Comparison of ENCODE assay signal across 1 cellular context in the genomic region with DNA sequence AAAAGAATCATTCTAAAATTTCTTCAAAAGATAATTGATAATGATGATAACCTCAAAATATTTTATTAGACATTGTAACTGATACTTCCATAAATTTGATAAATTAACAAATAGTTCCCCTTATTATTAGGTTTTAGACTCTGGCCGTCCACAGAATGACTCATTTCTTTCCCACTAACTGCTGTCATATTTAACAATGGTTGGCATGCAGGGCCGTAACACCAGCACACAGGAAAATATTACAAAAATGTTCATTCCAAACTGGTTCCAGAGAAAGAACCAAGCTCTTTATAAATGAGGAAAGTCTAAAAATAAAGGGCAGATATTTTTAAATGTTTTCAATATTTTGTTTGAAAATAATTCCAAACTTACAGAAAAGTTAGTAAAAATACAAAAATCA.
TF ChIP-seq lines count a peak whose summit lies in the region.

No MANE protein-coding gene starts in this region.

TF ChIP-seq in SK-N-SH treated with all-trans-retinoic acid at 6 μM for 48 hours, 23 proteins besides CTCF, POLR2A, EP300 and RAD21 (continued from another document):
- TF ChIP-seq, protein P1, sequence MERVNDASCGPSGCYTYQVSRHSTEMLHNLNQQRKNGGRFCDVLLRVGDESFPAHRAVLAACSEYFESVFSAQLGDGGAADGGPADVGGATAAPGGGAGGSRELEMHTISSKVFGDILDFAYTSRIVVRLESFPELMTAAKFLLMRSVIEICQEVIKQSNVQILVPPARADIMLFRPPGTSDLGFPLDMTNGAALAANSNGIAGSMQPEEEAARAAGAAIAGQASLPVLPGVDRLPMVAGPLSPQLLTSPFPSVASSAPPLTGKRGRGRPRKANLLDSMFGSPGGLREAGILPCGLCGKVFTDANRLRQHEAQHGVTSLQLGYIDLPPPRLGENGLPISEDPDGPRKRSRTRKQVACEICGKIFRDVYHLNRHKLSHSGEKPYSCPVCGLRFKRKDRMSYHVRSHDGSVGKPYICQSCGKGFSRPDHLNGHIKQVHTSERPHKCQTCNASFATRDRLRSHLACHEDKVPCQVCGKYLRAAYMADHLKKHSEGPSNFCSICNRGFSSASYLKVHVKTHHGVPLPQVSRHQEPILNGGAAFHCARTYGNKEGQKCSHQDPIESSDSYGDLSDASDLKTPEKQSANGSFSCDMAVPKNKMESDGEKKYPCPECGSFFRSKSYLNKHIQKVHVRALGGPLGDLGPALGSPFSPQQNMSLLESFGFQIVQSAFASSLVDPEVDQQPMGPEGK (CRISPR knock-in tag; IDR thresholded peaks at IDR 0.05; ENCODE audit: borderline replicate concordance) = no peak
